Comparison of ENCODE assay signal across 8 cellular contexts in the genomic region with DNA sequence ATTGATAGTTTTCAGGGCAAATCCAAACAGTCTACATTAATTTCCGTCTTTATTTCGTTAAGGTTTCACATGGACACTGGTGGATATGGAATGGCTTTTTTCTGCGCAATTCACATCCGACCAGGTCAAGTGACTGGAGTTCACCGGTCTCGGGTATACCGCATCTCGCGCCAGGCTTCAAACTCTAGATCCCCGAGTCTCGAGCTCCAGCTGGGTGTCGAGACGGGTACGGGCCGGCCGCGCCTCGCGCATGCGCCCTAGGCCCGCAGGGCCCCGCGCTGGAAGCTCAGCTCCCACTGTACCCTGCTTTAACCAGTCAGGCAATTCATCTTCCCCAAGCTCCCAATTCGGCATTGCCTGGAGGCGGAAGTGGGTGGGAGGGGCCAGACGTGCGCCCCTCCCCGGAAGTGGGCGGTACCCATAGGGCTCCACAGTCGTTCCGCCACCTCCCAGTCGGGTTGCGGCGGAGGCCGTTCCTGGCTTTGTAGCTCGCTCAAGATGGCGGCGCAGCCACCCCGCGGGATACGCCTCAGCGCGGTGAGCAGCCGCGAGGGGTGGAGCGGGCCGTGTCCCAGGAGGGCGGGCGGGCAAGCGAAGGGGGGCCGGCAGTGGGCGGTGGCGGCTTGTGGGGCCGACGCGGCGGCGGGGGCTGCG. TPM values are rescaled to one million over a fixed set of nuclear protein-coding genes. Genes with fewer than 3 reads are reported as not detected.
DNase-seq lines count a peak whose midpoint lies in the region; ATAC-seq and TF ChIP-seq lines count a peak whose summit lies in the region.

A gene with protein sequence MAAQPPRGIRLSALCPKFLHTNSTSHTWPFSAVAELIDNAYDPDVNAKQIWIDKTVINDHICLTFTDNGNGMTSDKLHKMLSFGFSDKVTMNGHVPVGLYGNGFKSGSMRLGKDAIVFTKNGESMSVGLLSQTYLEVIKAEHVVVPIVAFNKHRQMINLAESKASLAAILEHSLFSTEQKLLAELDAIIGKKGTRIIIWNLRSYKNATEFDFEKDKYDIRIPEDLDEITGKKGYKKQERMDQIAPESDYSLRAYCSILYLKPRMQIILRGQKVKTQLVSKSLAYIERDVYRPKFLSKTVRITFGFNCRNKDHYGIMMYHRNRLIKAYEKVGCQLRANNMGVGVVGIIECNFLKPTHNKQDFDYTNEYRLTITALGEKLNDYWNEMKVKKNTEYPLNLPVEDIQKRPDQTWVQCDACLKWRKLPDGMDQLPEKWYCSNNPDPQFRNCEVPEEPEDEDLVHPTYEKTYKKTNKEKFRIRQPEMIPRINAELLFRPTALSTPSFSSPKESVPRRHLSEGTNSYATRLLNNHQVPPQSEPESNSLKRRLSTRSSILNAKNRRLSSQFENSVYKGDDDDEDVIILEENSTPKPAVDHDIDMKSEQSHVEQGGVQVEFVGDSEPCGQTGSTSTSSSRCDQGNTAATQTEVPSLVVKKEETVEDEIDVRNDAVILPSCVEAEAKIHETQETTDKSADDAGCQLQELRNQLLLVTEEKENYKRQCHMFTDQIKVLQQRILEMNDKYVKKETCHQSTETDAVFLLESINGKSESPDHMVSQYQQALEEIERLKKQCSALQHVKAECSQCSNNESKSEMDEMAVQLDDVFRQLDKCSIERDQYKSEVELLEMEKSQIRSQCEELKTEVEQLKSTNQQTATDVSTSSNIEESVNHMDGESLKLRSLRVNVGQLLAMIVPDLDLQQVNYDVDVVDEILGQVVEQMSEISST (plus strand): TSS at position 431 of the 654 bp plus-strand sequence. CDS start 68 bp downstream, at position 499.

- H3K4me3 ChIP-seq in left ventricle myocardium inferior: peak within 1 kb of the TSS; percentile 86

- peak; percentile 88 for ATAC-seq in GM18498 (IDR thresholded peaks at IDR 0.05; ENCODE audit: unreplicated experiment)
- peak; percentile 78 for ATAC-seq in HG02938 (IDR thresholded peaks at IDR 0.05; ENCODE audit: unreplicated experiment)

- H3K9me3 ChIP-seq in left ventricle myocardium inferior (replicated peaks): peaks cover 8% of the 10 kb centered on the region

- TF ChIP-seq CTCF in left ventricle myocardium inferior (IDR thresholded peaks at IDR 0.05; ENCODE audit: borderline replicate concordance) (no peak), progenitor cell of endocrine pancreas (IDR thresholded peaks at IDR 0.05; ENCODE audit: unreplicated experiment) (no peak)

- peak within 1 kb of the TSS; percentile 90 for H3K4me3 Mint-ChIP-seq in progenitor cell of endocrine pancreas (ENCODE audit: low read depth)

- no peaks in the 10 kb centered on the region for H3K27me3 ChIP-seq in left ventricle myocardium inferior (ENCODE audit: low read depth)

- peaks cover 3% of the 10 kb centered on the region for H3K9me3 Mint-ChIP-seq in progenitor cell of endocrine pancreas (ENCODE audit: low read depth)

- DNase-seq in NCI-H187 (lab: John Stamatoyannopoulos, UW) (peak; percentile 98 to 100), T-helper 2 cell (peak; percentile 95 to 98 (median 97)), left ventricle myocardium inferior (peak; percentile 98), progenitor cell of endocrine pancreas (ENCODE audit: low spot score, unreplicated experiment) (peak; percentile 97), ureter (ENCODE audit: low spot score) (peak; percentile 99)

- H3K36me3 Mint-ChIP-seq in progenitor cell of endocrine pancreas (ENCODE audit: insufficient read depth): peaks cover 11% of the 10 kb centered on the region

- H3K4me1 ChIP-seq in left ventricle myocardium inferior: peaks cover 52% of the 10 kb centered on the region

- H3K4me1 Mint-ChIP-seq in progenitor cell of endocrine pancreas (ENCODE audit: low read depth): peaks cover 12% of the 10 kb centered on the region

- intact Hi-C loops in left ventricle myocardium inferior (cut with micrococcal nuclease): loop anchor here (10.0 kb wide), 1 partner anchor 175 kb away; no protein-coding TSS in a partner anchor

- H3K27ac ChIP-seq in angular gyrus (ENCODE audit: low read depth, low read length) (peak within 1 kb of the TSS; percentile 91), left ventricle myocardium inferior (replicated peaks) (peak within 1 kb of the TSS; percentile 95)

- H3K27ac Mint-ChIP-seq in progenitor cell of endocrine pancreas: peak within 1 kb of the TSS; percentile 96

- peaks cover 5% of the 10 kb centered on the region for H3K36me3 ChIP-seq in left ventricle myocardium inferior

- no peaks in the 10 kb centered on the region for H3K27me3 Mint-ChIP-seq in progenitor cell of endocrine pancreas

RNA-seq across cellular contexts. Expression of the gene that starts here (rescaled TPM):
- total RNA-seq in left ventricle myocardium inferior (19.4 TPM), progenitor cell of endocrine pancreas (32.2 and 33.7 TPM in 2 replicates), ureter (59.3 TPM)

Comparison
In these comparisons a context has a peak if more than half of its experiments do, and no peak if none do; other contexts are left out.
1. Peak in every context shown above with its lines: DNase-seq, ATAC-seq, H3K4me3 ChIP-seq and H3K27ac ChIP-seq.